In the genomic region with DNA sequence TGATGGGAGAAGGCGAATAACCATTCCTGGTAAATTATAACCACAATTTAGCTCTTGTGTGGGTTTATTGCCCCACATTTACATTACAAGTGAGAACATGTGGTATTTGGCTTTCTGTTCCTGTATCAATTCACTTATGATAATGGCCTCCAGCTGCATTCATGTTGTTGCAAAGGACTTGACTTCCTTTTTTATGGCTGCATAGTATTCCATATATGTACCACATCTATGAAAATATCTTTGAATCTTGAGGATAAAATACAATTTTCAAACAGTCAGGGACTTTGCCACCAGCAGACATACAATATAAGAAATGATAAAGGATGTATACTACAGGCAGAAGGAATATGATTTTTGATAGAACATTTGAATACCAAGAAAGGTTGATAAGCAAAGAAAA, we compare ENCODE assay signal across 37 cellular contexts.
"Had no signal": no experiment of that assay in that cellular context is flagged by ENCODE, and none has a peak within 500 bp of the region (broad histone marks: within the 10 kb centered on the region; RNA-seq: fewer than 3 reads in every experiment).

No MANE protein-coding gene starts in this region.

- H3K4me3 Mint-ChIP-seq: activated B cell treated with CpG ODN at 0.5 μM for 24 hours; activated CD4-positive, alpha-beta memory T cell treated with anti-CD3 and anti-CD28 coated beads for 36 hours; activated CD4-positive, alpha-beta T cell treated with anti-CD3 and anti-CD28 coated beads, Interleukin-2, amount 10 ng/mL, durations not matched to agents 24 days and 14 days; activated CD8-positive, alpha-beta T cell treated with anti-CD3 and anti-CD28 coated beads for 36 hours; activated naive CD4-positive, alpha-beta T cell treated with anti-CD3 and anti-CD28 coated beads for 36 hours; activated naive CD8-positive, alpha-beta T cell treated with anti-CD3 and anti-CD28 coated beads for 36 hours; activated T-cell treated with anti-CD3 and anti-CD28 coated beads, Interleukin-2, amount 50 U/mL, for 4 hours; activated T-cell treated with anti-CD3 and anti-CD28 coated beads, Interleukin-2, amount 50 U/mL, for 72 hours; activated T-helper 1 cell treated with anti-CD3 and anti-CD28 coated beads, Interleukin-12 subunit alpha, Interleukin-12 subunit beta, Interleukin-2, Interleukin-4 antibody, amounts not matched to agents 30 ng/mL and 10 ng/mL and 1 ng/mL, durations not matched to agents 14 hours and 24 hours and 36 hours; activated T-helper 17 cell treated with anti-CD3 and anti-CD28 coated beads, Interleukin-2, amount 50 U/mL, for 72 hours; brain; central memory CD8-positive, alpha-beta T cell; T-helper 1 cell treated with Interleukin-12 subunit alpha and Interleukin-12 subunit beta and Interleukin-4 antibody, amounts not matched to agents 30 μg/mL and 1 μg/mL, for 36 hours; T-helper 2 cell treated with Interferon-gamma antibody and Interleukin-4, amounts not matched to agents 5 μg/mL and 100 μg/mL, for 36 hours had no signal

- H3K36me3 ChIP-seq: adrenal gland, cardiac muscle cell had no signal

- H3K4me1 Mint-ChIP-seq: activated B cell treated with CpG ODN at 0.5 μM for 24 hours; activated CD4-positive, alpha-beta T cell treated with anti-CD3 and anti-CD28 coated beads, Interleukin-2, amount 10 ng/mL, durations not matched to agents 24 days and 14 days; activated naive CD8-positive, alpha-beta T cell treated with anti-CD3 and anti-CD28 coated beads for 36 hours; activated T-helper 17 cell treated with anti-CD3 and anti-CD28 coated beads, Interleukin-2, amount 50 U/mL, for 72 hours; central memory CD8-positive, alpha-beta T cell had no signal

- H3K9me3 Mint-ChIP-seq: activated CD4-positive, alpha-beta T cell treated with anti-CD3 and anti-CD28 coated beads, Interleukin-2, amount 10 ng/mL, durations not matched to agents 24 days and 14 days; activated T-cell treated with anti-CD3 and anti-CD28 coated beads, Interleukin-2, amount 50 U/mL, for 4 hours; activated T-cell treated with anti-CD3 and anti-CD28 coated beads, Interleukin-2, amount 50 U/mL, for 72 hours; activated T-helper 1 cell treated with anti-CD3 and anti-CD28 coated beads, Interleukin-12 subunit alpha, Interleukin-12 subunit beta, Interleukin-2, Interleukin-4 antibody, amounts not matched to agents 30 ng/mL and 10 ng/mL and 1 ng/mL, durations not matched to agents 14 hours and 24 hours and 36 hours; central memory CD8-positive, alpha-beta T cell; T-helper 1 cell treated with Interleukin-12 subunit alpha and Interleukin-12 subunit beta and Interleukin-4 antibody, amounts not matched to agents 30 μg/mL and 1 μg/mL, for 36 hours; T-helper 2 cell treated with Interferon-gamma antibody and Interleukin-4, amounts not matched to agents 5 μg/mL and 100 μg/mL, for 36 hours had no signal

- H3K27me3 ChIP-seq: adrenal gland, cardiac muscle cell had no signal

- FAIRE-seq: bronchial epithelial cell, TTC549 had no signal

- ATAC-seq: activated CD8-positive, alpha-beta T cell treated with anti-CD3 and anti-CD28 coated beads for 36 hours; activated naive CD4-positive, alpha-beta T cell treated with anti-CD3 and anti-CD28 coated beads, Interleukin-2, amount 50 U/mL, for 72 hours; activated T-cell treated with anti-CD3 and anti-CD28 coated beads, Interleukin-2, amount 50 U/mL, for 4 hours; activated T-cell treated with anti-CD3 and anti-CD28 coated beads, Interleukin-2, amount 50 U/mL, for 72 hours; activated T-helper 17 cell treated with anti-CD3 and anti-CD28 coated beads, Interleukin-2, amount 50 U/mL, for 72 hours had no signal

- DNase-seq: activated B cell treated with CpG ODN at 0.5 μM for 24 hours; activated CD4-positive, alpha-beta memory T cell treated with anti-CD3 and anti-CD28 coated beads for 36 hours; activated CD4-positive, alpha-beta T cell treated with anti-CD3 and anti-CD28 coated beads for 4 hours; activated CD4-positive, alpha-beta T cell treated with anti-CD3 and anti-CD28 coated beads, Interleukin-2, amount 10 ng/mL, durations not matched to agents 24 days and 14 days; activated CD4-positive, alpha-beta T cell treated with anti-CD3 and anti-CD28 coated beads, Interleukin-2, amount 50 U/mL, for 1 hour; activated CD4-positive, alpha-beta T cell treated with anti-CD3 and anti-CD28 coated beads, Interleukin-2, amount 50 U/mL, for 4 hours; activated CD4-positive, CD25-positive, alpha-beta regulatory T cell treated with anti-CD3 and anti-CD28 coated beads, Interleukin-2, amount 50 U/mL, for 72 hours; activated CD8-positive, alpha-beta memory T cell treated with anti-CD3 and anti-CD28 coated beads, Interleukin-2, amount 50 U/mL, for 4 hours; activated CD8-positive, alpha-beta T cell treated with anti-CD3 and anti-CD28 coated beads for 36 hours; activated effector memory CD4-positive, alpha-beta T cell treated with anti-CD3 and anti-CD28 coated beads, Interleukin-2, amount 50 U/mL, for 16 hours; activated gamma-delta T cell treated with Interleukin-2 at 50 U/mL for 16 hours; activated naive CD4-positive, alpha-beta T cell; activated naive CD4-positive, alpha-beta T cell treated with anti-CD3 and anti-CD28 coated beads for 36 hours; activated naive CD4-positive, alpha-beta T cell treated with anti-CD3 and anti-CD28 coated beads, Interleukin-2, amount 50 U/mL, for 16 hours; activated naive CD8-positive, alpha-beta T cell treated with anti-CD3 and anti-CD28 coated beads for 36 hours; activated T-cell treated with anti-CD3 and anti-CD28 coated beads for 4 hours; activated T-cell treated with anti-CD3 and anti-CD28 coated beads, Interleukin-2, amount 50 U/mL, for 1 hour; activated T-cell treated with anti-CD3 and anti-CD28 coated beads, Interleukin-2, amount 50 U/mL, for 4 hours; activated T-cell treated with anti-CD3 and anti-CD28 coated beads, Interleukin-2, amount 50 U/mL, for 72 hours; adrenal gland; amniotic stem cell; aorta; caudate nucleus; cerebellar nuclear complex; T-helper 2 cell; T-helper 9 cell had no signal

- H3K27me3 Mint-ChIP-seq: activated B cell treated with CpG ODN at 0.5 μM for 24 hours; activated CD4-positive, alpha-beta memory T cell treated with anti-CD3 and anti-CD28 coated beads for 36 hours; activated CD8-positive, alpha-beta T cell treated with anti-CD3 and anti-CD28 coated beads for 36 hours; activated naive CD8-positive, alpha-beta T cell treated with anti-CD3 and anti-CD28 coated beads for 36 hours; activated T-helper 17 cell treated with anti-CD3 and anti-CD28 coated beads, Interleukin-2, amount 50 U/mL, for 72 hours; brain; central memory CD8-positive, alpha-beta T cell had no signal

- H3K36me3 Mint-ChIP-seq: brain had no signal

- H3K4me3 ChIP-seq: adrenal gland, cardiac muscle cell had no signal

- H3K27ac ChIP-seq: adrenal gland, cardiac muscle cell, VCaP had no signal

- H3K27ac Mint-ChIP-seq: activated B cell treated with CpG ODN at 0.5 μM for 24 hours; activated CD4-positive, alpha-beta memory T cell treated with anti-CD3 and anti-CD28 coated beads for 36 hours; activated CD4-positive, alpha-beta T cell treated with anti-CD3 and anti-CD28 coated beads, Interleukin-2, amount 10 ng/mL, durations not matched to agents 24 days and 14 days; activated CD8-positive, alpha-beta T cell treated with anti-CD3 and anti-CD28 coated beads for 36 hours; activated naive CD4-positive, alpha-beta T cell treated with anti-CD3 and anti-CD28 coated beads for 36 hours; activated naive CD4-positive, alpha-beta T cell treated with anti-CD3 and anti-CD28 coated beads, Interleukin-2, amount 50 U/mL, for 72 hours; activated naive CD8-positive, alpha-beta T cell treated with anti-CD3 and anti-CD28 coated beads for 36 hours; activated T-cell treated with anti-CD3 and anti-CD28 coated beads, Interleukin-2, amount 50 U/mL, for 72 hours; activated T-helper 1 cell treated with anti-CD3 and anti-CD28 coated beads, Interleukin-12 subunit alpha, Interleukin-12 subunit beta, Interleukin-2, Interleukin-4 antibody, amounts not matched to agents 30 ng/mL and 10 ng/mL and 1 ng/mL, durations not matched to agents 14 hours and 24 hours and 36 hours; activated T-helper 17 cell treated with anti-CD3 and anti-CD28 coated beads, Interleukin-2, amount 50 U/mL, for 72 hours; brain; T-helper 1 cell treated with Interleukin-12 subunit alpha and Interleukin-12 subunit beta and Interleukin-4 antibody, amounts not matched to agents 30 μg/mL and 1 μg/mL, for 36 hours; T-helper 2 cell treated with Interferon-gamma antibody and Interleukin-4, amounts not matched to agents 5 μg/mL and 100 μg/mL, for 36 hours had no signal

- H3K4me1 ChIP-seq: adrenal gland had no signal

- H3K9me3 ChIP-seq: adrenal gland had no signal
